ENCODE assay signal across 8 cellular contexts in genomic region chr3:31132132-31132769, GRCh38.
A peak's percentile ranks its signal among the peaks of the same experiment; 100 is the strongest.
DNase-seq lines count a peak whose midpoint lies in the region; ATAC-seq and TF ChIP-seq lines count a peak whose summit lies in the region.

No MANE protein-coding gene starts in this region.

- H3K36me3 ChIP-seq in uterus, result no peaks in the 10 kb centered on the region

- intact Hi-C loops in CD4-positive, alpha-beta T cell (cut with DNase I, micrococcal nuclease), result loop anchor here (1.0 to 5.0 kb wide), 4 partner anchors 365 to 1120 kb away; no protein-coding TSS in a partner anchor
- intact Hi-C loops in activated B cell treated with CpG ODN at 0.5 μM for 24 hours (cut with micrococcal nuclease) (loop anchor here (1.0 kb wide), 2 partner anchors 1019 to 1090 kb away; no protein-coding TSS in a partner anchor), uterus (cut with DNase I; ENCODE audit: low total_unique reads) (no loop called here)

- POLR2A ChIA-PET in CD4-positive, alpha-beta T cell (lab: Charles Lee), result no interaction called here
- POLR2A ChIA-PET in activated B cell treated with CpG ODN at 0.5 μM for 24 hours (lab: Charles Lee), result no interaction called here

- no peaks in the 10 kb centered on the region for H3K27me3 ChIP-seq in CD4-positive, alpha-beta T cell (ENCODE audit: control insufficient read depth, insufficient read depth, low read length)
- H3K27me3 ChIP-seq in uterus, result no peaks in the 10 kb centered on the region

- ATAC-seq in CD4-positive, alpha-beta T cell (ENCODE audit: poor library complexity), result no peak
- ATAC-seq in GM18867 (IDR thresholded peaks at IDR 0.05; ENCODE audit: unreplicated experiment) (peak; percentile 87), HG03565 (IDR thresholded peaks at IDR 0.05; ENCODE audit: unreplicated experiment) (peak; percentile 47), activated B cell treated with CpG ODN at 0.5 μM for 24 hours (ENCODE audit: low read depth) (no peak)

- CTCF ChIA-PET in CD4-positive, alpha-beta T cell (lab: Charles Lee), result interaction anchor here (0.6 to 1.4 kb wide), 2 partner anchors 9 to 364 kb away, joined by 4 read pairs; no protein-coding TSS in a partner anchor
- CTCF ChIA-PET in activated B cell treated with CpG ODN at 0.5 μM for 24 hours (lab: Charles Lee), result interaction anchor here (0.6 to 1.6 kb wide), 4 partner anchors 381 to 1121 kb away, joined by 3 to 9 read pairs (median 5); no protein-coding TSS in a partner anchor

- H3K36me3 Mint-ChIP-seq in CD4-positive, alpha-beta T cell (ENCODE audit: low read depth), result no peaks in the 10 kb centered on the region
- H3K36me3 Mint-ChIP-seq in activated B cell treated with CpG ODN at 0.5 μM for 24 hours (ENCODE audit: low read depth), result no peaks in the 10 kb centered on the region

- H3K9me3 Mint-ChIP-seq in CD4-positive, alpha-beta T cell, result no peaks in the 10 kb centered on the region
- H3K9me3 Mint-ChIP-seq in activated B cell treated with CpG ODN at 0.5 μM for 24 hours, result no peaks in the 10 kb centered on the region

- H3K27ac ChIP-seq in CD4-positive, alpha-beta T cell (ENCODE audit: low read depth, low read length), result no peak overlapping the region
- H3K27ac ChIP-seq in uterus, result no peak overlapping the region

- no peak overlapping the region for H3K4me3 ChIP-seq in uterus

- DNase-seq in CD4-positive, alpha-beta T cell, result no peak
- no peak for DNase-seq in activated B cell treated with CpG ODN at 0.5 μM for 24 hours
- DNase-seq in iris pigment epithelial cell (ENCODE audit: low read depth), result peak; percentile 52
- no peak for DNase-seq in uterus
- no peak for DNase-seq in stimulated activated CD4-positive, alpha-beta T cell treated with anti-CD3 and anti-CD28 coated beads, Interleukin-2, amount 100 ng/mL, for 24 hours
- no peak for DNase-seq in cerebellar nuclear complex (lab: John Stamatoyannopoulos, UW)

- H3K4me1 ChIP-seq in uterus, result no peaks in the 10 kb centered on the region

- H3K4me1 Mint-ChIP-seq in CD4-positive, alpha-beta T cell (ENCODE audit: low read depth), result no peaks in the 10 kb centered on the region
- H3K4me1 Mint-ChIP-seq in activated B cell treated with CpG ODN at 0.5 μM for 24 hours, result no peaks in the 10 kb centered on the region

- TF ChIP-seq POLR2A in uterus (IDR thresholded peaks at IDR 0.05), result no peak

- no peaks in the 10 kb centered on the region for H3K27me3 Mint-ChIP-seq in CD4-positive, alpha-beta T cell
- no peaks in the 10 kb centered on the region for H3K27me3 Mint-ChIP-seq in activated B cell treated with CpG ODN at 0.5 μM for 24 hours

- peak; percentile 52 for TF ChIP-seq CTCF in CD4-positive, alpha-beta T cell (IDR thresholded peaks at IDR 0.05)
- TF ChIP-seq CTCF in activated B cell treated with CpG ODN at 0.5 μM for 24 hours (IDR thresholded peaks at IDR 0.05) (peak; percentile 14), uterus (IDR thresholded peaks at IDR 0.05) (peak in 3 of 4 experiments; percentile 25 to 39 (median 38))

- H3K9me3 ChIP-seq in CD4-positive, alpha-beta T cell (ENCODE audit: control insufficient read depth, low read length), result no peaks in the 10 kb centered on the region
- H3K9me3 ChIP-seq in uterus, result no peaks in the 10 kb centered on the region

- H3K4me3 Mint-ChIP-seq in CD4-positive, alpha-beta T cell, result no peak overlapping the region
- no peak overlapping the region for H3K4me3 Mint-ChIP-seq in activated B cell treated with CpG ODN at 0.5 μM for 24 hours

- H3K27ac Mint-ChIP-seq in CD4-positive, alpha-beta T cell, result no peak overlapping the region
- H3K27ac Mint-ChIP-seq in activated B cell treated with CpG ODN at 0.5 μM for 24 hours, result no peak overlapping the region

Comparison
In these comparisons a context has a peak if more than half of its experiments do, and no peak if none do; other contexts are left out.
1. ATAC-seq: peak in GM18867 (single experiment) and HG03565 (single experiment); none in CD4-positive, alpha-beta T cell (single experiment) and activated B cell treated with CpG ODN at 0.5 μM for 24 hours (single experiment).
2. Peak in every context shown above with its lines, with median percentiles within 50 percentile points of each other: CTCF ChIP-seq.